Comparison of ENCODE assay signal across 2 cellular contexts in the genomic region with DNA sequence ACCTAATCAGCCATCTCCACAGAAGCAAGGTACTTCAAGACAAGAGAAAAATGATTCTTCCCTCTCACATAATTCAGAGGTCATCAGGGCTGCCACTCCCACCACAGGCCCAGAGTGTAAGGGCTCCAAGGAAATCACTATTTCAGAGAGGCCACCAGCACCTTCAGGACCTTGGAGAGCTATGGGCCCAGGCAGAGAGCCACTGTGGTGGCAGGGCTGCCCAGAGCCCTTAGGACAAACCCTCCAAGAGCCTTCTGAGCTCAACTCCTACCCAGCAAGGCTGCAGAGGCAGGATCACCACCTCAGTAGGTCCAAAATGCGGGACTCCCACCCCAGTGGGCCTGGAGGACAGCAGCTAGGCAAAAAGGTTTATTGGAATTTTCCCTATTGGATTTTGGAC.
TF ChIP-seq lines count a peak whose summit lies in the region.

No MANE protein-coding gene starts in this region.

TF ChIP-seq in Ishikawa, 13 proteins besides CTCF, POLR2A, EP300 and RAD21 (continued from another document):
- TF ChIP-seq, protein P1, sequence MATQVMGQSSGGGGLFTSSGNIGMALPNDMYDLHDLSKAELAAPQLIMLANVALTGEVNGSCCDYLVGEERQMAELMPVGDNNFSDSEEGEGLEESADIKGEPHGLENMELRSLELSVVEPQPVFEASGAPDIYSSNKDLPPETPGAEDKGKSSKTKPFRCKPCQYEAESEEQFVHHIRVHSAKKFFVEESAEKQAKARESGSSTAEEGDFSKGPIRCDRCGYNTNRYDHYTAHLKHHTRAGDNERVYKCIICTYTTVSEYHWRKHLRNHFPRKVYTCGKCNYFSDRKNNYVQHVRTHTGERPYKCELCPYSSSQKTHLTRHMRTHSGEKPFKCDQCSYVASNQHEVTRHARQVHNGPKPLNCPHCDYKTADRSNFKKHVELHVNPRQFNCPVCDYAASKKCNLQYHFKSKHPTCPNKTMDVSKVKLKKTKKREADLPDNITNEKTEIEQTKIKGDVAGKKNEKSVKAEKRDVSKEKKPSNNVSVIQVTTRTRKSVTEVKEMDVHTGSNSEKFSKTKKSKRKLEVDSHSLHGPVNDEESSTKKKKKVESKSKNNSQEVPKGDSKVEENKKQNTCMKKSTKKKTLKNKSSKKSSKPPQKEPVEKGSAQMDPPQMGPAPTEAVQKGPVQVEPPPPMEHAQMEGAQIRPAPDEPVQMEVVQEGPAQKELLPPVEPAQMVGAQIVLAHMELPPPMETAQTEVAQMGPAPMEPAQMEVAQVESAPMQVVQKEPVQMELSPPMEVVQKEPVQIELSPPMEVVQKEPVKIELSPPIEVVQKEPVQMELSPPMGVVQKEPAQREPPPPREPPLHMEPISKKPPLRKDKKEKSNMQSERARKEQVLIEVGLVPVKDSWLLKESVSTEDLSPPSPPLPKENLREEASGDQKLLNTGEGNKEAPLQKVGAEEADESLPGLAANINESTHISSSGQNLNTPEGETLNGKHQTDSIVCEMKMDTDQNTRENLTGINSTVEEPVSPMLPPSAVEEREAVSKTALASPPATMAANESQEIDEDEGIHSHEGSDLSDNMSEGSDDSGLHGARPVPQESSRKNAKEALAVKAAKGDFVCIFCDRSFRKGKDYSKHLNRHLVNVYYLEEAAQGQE (IDR thresholded peaks at IDR 0.05; ENCODE audit: low read depth): peak; percentile 95
- TF ChIP-seq CEBPB (IDR thresholded peaks at IDR 0.05): no peak

TF ChIP-seq in K562, 482 proteins besides CTCF, POLR2A, EP300 and RAD21 (continued from another document):
- TF ChIP-seq FOXA1 (IDR thresholded peaks at IDR 0.05; ENCODE audit: borderline replicate concordance): no peak
- no peak for TF ChIP-seq SOX6 (IDR thresholded peaks at IDR 0.05)
- TF ChIP-seq HDAC2 (IDR thresholded peaks at IDR 0.05): no peak
- no peak for TF ChIP-seq ZNF274 (IDR thresholded peaks at IDR 0.05; ENCODE audit: borderline replicate concordance, low read depth, low read length)
- no peak for TF ChIP-seq TCF7L2 (IDR thresholded peaks at IDR 0.05; ENCODE audit: low read depth, low read length)
- no peak for TF ChIP-seq ZBTB5 (IDR thresholded peaks at IDR 0.05)
- peak; percentile 93 for TF ChIP-seq EHMT2 (IDR thresholded peaks at IDR 0.05)
